31 cellular contexts compared by ENCODE assay signal in genomic region chr20:43755851-43756250, GRCh38. TPM values are rescaled to one million over a fixed set of nuclear protein-coding genes. Genes with fewer than 3 reads are reported as not detected.
A peak's percentile ranks its signal among the peaks of the same experiment; 100 is the strongest.
DNase-seq lines count a peak whose midpoint lies in the region; ATAC-seq, FAIRE-seq and TF ChIP-seq lines count a peak whose summit lies in the region.
"Had no signal": no experiment of that assay in that cellular context is flagged by ENCODE, and none has a peak within 500 bp of the region (broad histone marks: within the 10 kb centered on the region; RNA-seq: fewer than 3 reads in every experiment).

No MANE protein-coding gene starts in this region.

- H3K9ac ChIP-seq in astrocyte (ENCODE audit: low read length): peak overlapping the region; percentile 33
- H3K9ac ChIP-seq: SK-N-SH had no signal

- peak; percentile 58 for DNase-seq in AG08395 (ENCODE audit: low spot score)
- DNase-seq in HCEC 1CT: peak; percentile 90
- peak; percentile 90 for DNase-seq in astrocyte (ENCODE audit: low read depth)
- peak; percentile 77 to 78 for DNase-seq in foreskin fibroblast
- DNase-seq in NCI-H1092 treated with DMSO at 0.1 percent for 48 hours (lab: John Stamatoyannopoulos, UW): no peak
- no peak for DNase-seq in left lobe of liver (ENCODE audit: low spot score)
- DNase-seq: activated B cell treated with CpG ODN at 0.5 μM for 24 hours; activated CD4-positive, alpha-beta memory T cell treated with anti-CD3 and anti-CD28 coated beads, Interleukin-2, amount 10 ng/mL, durations not matched to agents 7 days and 5 days; activated T-cell treated with anti-CD3 and anti-CD28 coated beads, Interleukin-2, amount 50 U/mL, for 1 hour; CD4-positive, CD25-positive, alpha-beta regulatory T cell; cerebellar nuclear complex; DMS153; GOT3; heart left ventricle; Karpas-422; NCI-H1105 treated with DMSO at 0.1 percent for 48 hours; NCI-H2081 treated with DMSO at 0.1 percent for 48 hours; NCI-H446; NK-92 treated with Interleukin-12 subunit alpha and Interleukin-12 subunit beta, amount 100 ng/mL, for 24 hours; Peyer's patch; retina; SK-N-SH had no signal

- peaks cover 31% of the 10 kb centered on the region for H3K27me3 Mint-ChIP-seq in astrocyte (ENCODE audit: low read depth, unreplicated experiment)
- H3K27me3 Mint-ChIP-seq: activated B cell treated with CpG ODN at 0.5 μM for 24 hours; CD4-positive, CD25-positive, alpha-beta regulatory T cell had no signal

- ATAC-seq in HG03342 (IDR thresholded peaks at IDR 0.05; ENCODE audit: unreplicated experiment): no peak
- no peak for ATAC-seq in HG02885 (IDR thresholded peaks at IDR 0.05; ENCODE audit: poor library complexity, unreplicated experiment)
- ATAC-seq in left lobe of liver: no peak
- ATAC-seq: A549, heart left ventricle had no signal

- H3K27me3 ChIP-seq in astrocyte (ENCODE audit: insufficient read depth, low read length): no peaks in the 10 kb centered on the region
- H3K27me3 ChIP-seq: Peyer's patch had no signal

- H3K9me3 ChIP-seq in astrocyte (ENCODE audit: insufficient read depth, low read depth, low read length): no peaks in the 10 kb centered on the region
- H3K9me3 ChIP-seq: A549, heart left ventricle, neutrophil, Peyer's patch, SK-N-SH had no signal

- peaks cover 9% of the 10 kb centered on the region for H3K4me1 Mint-ChIP-seq in astrocyte (ENCODE audit: low read depth, unreplicated experiment)

- H4K20me1 ChIP-seq in astrocyte (ENCODE audit: insufficient read depth, low read length): no peaks in the 10 kb centered on the region

- H3K27ac Mint-ChIP-seq in astrocyte (ENCODE audit: unreplicated experiment): no peak overlapping the region
- H3K27ac Mint-ChIP-seq: activated B cell treated with CpG ODN at 0.5 μM for 24 hours; activated CD4-positive, alpha-beta memory T cell treated with anti-CD3 and anti-CD28 coated beads, Interleukin-2, amount 10 ng/mL, durations not matched to agents 7 days and 5 days; T-helper 2 cell treated with Interferon-gamma antibody and Interleukin-4, amounts not matched to agents 5 μg/mL and 100 μg/mL, for 36 hours had no signal

- H3K36me3 ChIP-seq in astrocyte (ENCODE audit: insufficient read depth, low read length): no peaks in the 10 kb centered on the region
- H3K36me3 ChIP-seq: heart left ventricle, neutrophil, Peyer's patch had no signal

- no peak overlapping the region for H3K4me3 Mint-ChIP-seq in astrocyte (ENCODE audit: unreplicated experiment)
- H3K4me3 Mint-ChIP-seq: activated B cell treated with CpG ODN at 0.5 μM for 24 hours; activated CD4-positive, alpha-beta memory T cell treated with anti-CD3 and anti-CD28 coated beads, Interleukin-2, amount 10 ng/mL, durations not matched to agents 7 days and 5 days; CD4-positive, CD25-positive, alpha-beta regulatory T cell; T-helper 2 cell treated with Interferon-gamma antibody and Interleukin-4, amounts not matched to agents 5 μg/mL and 100 μg/mL, for 36 hours had no signal

- TF ChIP-seq CTCF in astrocyte (IDR thresholded peaks at IDR 0.05; ENCODE audit: insufficient read depth, low read depth, low read length) (no peak), foreskin fibroblast (IDR thresholded peaks at IDR 0.05; ENCODE audit: low read depth, low read length) (no peak)

- FAIRE-seq in astrocyte (lab: Jason Lieb, UNC): no peak
- FAIRE-seq: A549, GM12891 had no signal

- no peaks in the 10 kb centered on the region for H3K79me2 ChIP-seq in astrocyte (ENCODE audit: insufficient read depth, low read length)

- no peaks in the 10 kb centered on the region for H3K36me3 Mint-ChIP-seq in astrocyte (ENCODE audit: low read depth, unreplicated experiment)
- H3K36me3 Mint-ChIP-seq: CD4-positive, CD25-positive, alpha-beta regulatory T cell had no signal

- peaks cover 2% of the 10 kb centered on the region for H3K9me3 Mint-ChIP-seq in astrocyte (ENCODE audit: unreplicated experiment)
- H3K9me3 Mint-ChIP-seq: activated B cell treated with CpG ODN at 0.5 μM for 24 hours had no signal

- H3K4me1 ChIP-seq in astrocyte (ENCODE audit: insufficient read depth, low read length): peaks cover 29% of the 10 kb centered on the region
- H3K4me1 ChIP-seq: A549 had no signal

- H3K4me2 ChIP-seq in astrocyte (ENCODE audit: low read length): peak overlapping the region; percentile 33
- H3K4me2 ChIP-seq: A549, SK-N-SH had no signal

- no peak overlapping the region for H3K4me3 ChIP-seq in astrocyte (ENCODE audit: insufficient read depth, low read depth, low read length)
- H3K4me3 ChIP-seq in foreskin fibroblast (ENCODE audit: low read depth in 1 of 2, low read length in 2 of 2): no peak overlapping the region
- H3K4me3 ChIP-seq: A549, heart left ventricle, Peyer's patch had no signal

- H2AFZ ChIP-seq in astrocyte (ENCODE audit: low read depth, low read length): peak overlapping the region; percentile 14

- peak overlapping the region; percentile 40 for H3K27ac ChIP-seq in astrocyte (ENCODE audit: low read depth, low read length)
- H3K27ac ChIP-seq: A549, heart left ventricle, neutrophil, Peyer's patch had no signal

RNA-seq across cellular contexts. Expression of gene GTSF1L, which starts 29.0 kb away (rescaled TPM):
- total RNA-seq in astrocyte (not detected in 2 replicates), left lobe of liver (not detected)
- total RNA-seq: activated CD4-positive, alpha-beta memory T cell treated with anti-CD3 and anti-CD28 coated beads, Interleukin-2, amount 10 ng/mL, durations not matched to agents 7 days and 5 days; heart left ventricle; lower leg skin; Peyer's patch; subcutaneous adipose tissue; urinary bladder had no signal

Comparison
In these comparisons a context has a peak if more than half of its experiments do, and no peak if none do; other contexts are left out.
1. DNase-seq: peak in AG08395 (single experiment), HCEC 1CT (single experiment), astrocyte (single experiment) and foreskin fibroblast (2 of 2); none in NCI-H1092 treated with DMSO at 0.1 percent for 48 hours (single experiment) and left lobe of liver (single experiment).